ENCODE assay signal across 8 cellular contexts in the genomic region with DNA sequence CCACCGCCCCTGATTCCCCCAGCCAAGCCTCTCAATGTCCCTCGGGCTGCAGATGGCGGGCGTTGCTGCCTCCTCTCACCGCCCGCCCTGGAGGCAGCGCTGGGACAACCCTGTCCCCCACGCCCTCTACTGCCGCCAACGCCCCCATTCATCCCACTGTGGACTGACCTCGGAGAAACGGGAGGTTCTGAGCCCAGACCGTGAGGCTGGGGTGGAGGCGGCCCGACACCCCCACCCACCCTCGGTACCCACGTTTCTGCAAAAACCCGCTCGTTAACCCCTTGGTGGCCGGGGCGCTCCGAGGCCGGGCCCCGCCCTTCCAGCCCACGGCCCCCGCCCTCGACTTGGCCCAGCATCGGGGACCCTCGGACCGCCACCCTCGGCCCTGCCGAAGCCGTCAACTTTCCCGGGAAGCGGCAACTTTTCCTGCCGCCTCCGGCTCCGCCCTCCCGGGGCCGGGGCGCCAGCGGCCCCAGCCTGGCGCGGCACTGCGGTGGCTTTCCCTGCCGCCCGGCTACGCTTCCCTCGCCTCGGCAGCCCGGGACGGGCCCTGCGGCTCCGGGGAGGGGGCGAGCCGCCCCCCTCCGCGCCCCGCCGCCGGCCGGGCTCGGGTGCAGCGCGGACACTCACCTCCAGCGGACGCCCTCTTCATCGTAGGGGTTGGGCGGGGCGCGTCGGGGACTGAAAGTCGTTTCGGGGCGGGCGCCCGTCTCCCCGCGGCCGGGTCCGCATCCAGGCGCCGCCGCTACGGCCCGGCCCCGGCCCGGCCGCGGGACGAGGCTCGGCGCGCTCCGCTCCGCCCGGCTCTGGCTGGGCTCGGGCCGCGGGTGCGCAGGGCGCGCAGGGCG. TPM values are rescaled to one million over a fixed set of nuclear protein-coding genes. Genes with fewer than 3 reads are reported as not detected.
A peak's percentile ranks its signal among the peaks of the same experiment; 100 is the strongest.
DNase-seq lines count a peak whose midpoint lies in the region; ATAC-seq and TF ChIP-seq lines count a peak whose summit lies in the region.

No MANE protein-coding gene starts in this region.

- H3K27me3 ChIP-seq in A673 (replicated peaks; ENCODE audit: insufficient read depth, low read depth, low read length, poor library complexity) (no peaks in the 10 kb centered on the region), mammary epithelial cell (ENCODE audit: insufficient read depth, low read length) (no peaks in the 10 kb centered on the region)

- no peaks in the 10 kb centered on the region for H4K20me1 ChIP-seq in mammary epithelial cell (ENCODE audit: insufficient read depth, low read length)

- 2% methylated on average over 19 of the region's 104 CpGs for WGBS in mammary epithelial cell (ENCODE audit: low coverage, missing lambda C conversion rate)

- CTCF ChIA-PET in A673 (lab: Charles Lee) (no interaction called here), mammary epithelial cell (lab: Charles Lee; ENCODE audit: low non-redundant PET) (no interaction called here)

- dilution Hi-C loops in mammary epithelial cell (cut with HindIII; ENCODE audit: low sequenced_read_pairs), result no loop called here

- H3K9ac ChIP-seq in mammary epithelial cell (ENCODE audit: insufficient read depth, low read length), result no peak overlapping the region

- peak; percentile 25 for DNase-seq in A673 (ENCODE audit: low spot score)
- DNase-seq in mammary epithelial cell, result peak; percentile 4
- peak in 2 of 3 donors; percentile 54 to 68 for DNase-seq in mucosa of descending colon
- DNase-seq in amygdala (lab: John Stamatoyannopoulos, UW), result no peak
- DNase-seq in NOMO-1 treated with DMSO at 0.1 percent for 48 hours (lab: John Stamatoyannopoulos, UW; ENCODE audit: unreplicated experiment), result no peak

- no TSS peak for BruUV-seq in A673 (replicated peaks; lab: Mats Ljungman, UMichigan)
- BruUV-seq in mammary epithelial cell (replicated peaks; lab: Mats Ljungman, UMichigan), result no TSS peak

- H2AFZ ChIP-seq in mammary epithelial cell (ENCODE audit: low read depth, low read length), result peak overlapping the region; percentile 87

- POLR2A ChIA-PET in A673 (lab: Charles Lee; ENCODE audit: low non-redundant PET), result no interaction called here

- no peak overlapping the region for H3K27ac ChIP-seq in A673 (ENCODE audit: low read depth, low read length, poor library complexity, severe bottlenecking)
- H3K27ac ChIP-seq in mammary epithelial cell (ENCODE audit: insufficient read depth, low read depth, low read length), result no peak overlapping the region

- ATAC-seq in HG02798 (IDR thresholded peaks at IDR 0.05; ENCODE audit: poor library complexity, unreplicated experiment) (peak; percentile 19), mucosa of descending colon (peak; percentile 25), HG02970 (IDR thresholded peaks at IDR 0.05; ENCODE audit: low FRiP score, unreplicated experiment) (no peak), HG03175 (IDR thresholded peaks at IDR 0.05; ENCODE audit: unreplicated experiment) (no peak)

- H3K4me3 ChIP-seq in A673 (ENCODE audit: low read depth, low read length, poor library complexity, severe bottlenecking), result peak overlapping the region; percentile 52
- peak overlapping the region; percentile 59 to 60 (median 60) for H3K4me3 ChIP-seq in mammary epithelial cell (replicated peaks in 1 of 3; ENCODE audit: insufficient read depth in 1 of 3, low read depth in 2 of 3, low read length in 3 of 3)
- peak overlapping the region; percentile 15 for H3K4me3 ChIP-seq in mucosa of descending colon

- H3K36me3 ChIP-seq in A673 (ENCODE audit: insufficient read depth, low read length, poor library complexity, severe bottlenecking) (no peaks in the 10 kb centered on the region), mammary epithelial cell (ENCODE audit: insufficient read depth, low read length) (no peaks in the 10 kb centered on the region), mucosa of descending colon (ENCODE audit: low read depth) (no peaks in the 10 kb centered on the region)

- TF ChIP-seq CTCF in A673 (conservative IDR thresholded peaks at IDR 0.05; ENCODE audit: low read depth, low read length) (no peak), mammary epithelial cell (conservative IDR thresholded peaks at IDR 0.05 in 1 of 2, IDR thresholded peaks at IDR 0.05 in 1 of 2; ENCODE audit: extremely low read depth in 1 of 2, insufficient read depth in 1 of 2, low read depth in 1 of 2, low read length in 2 of 2) (no peak), mucosa of descending colon (IDR thresholded peaks at IDR 0.05) (no peak)

- H3K9me3 ChIP-seq in A673 (ENCODE audit: low read depth, low read length, poor library complexity, severe bottlenecking), result no peaks in the 10 kb centered on the region
- no peaks in the 10 kb centered on the region for H3K9me3 ChIP-seq in mammary epithelial cell (replicated peaks; ENCODE audit: insufficient read depth, low read length)
- H3K9me3 ChIP-seq in mucosa of descending colon, result no peaks in the 10 kb centered on the region

- peak overlapping the region; percentile 89 for H3K4me2 ChIP-seq in mammary epithelial cell (ENCODE audit: insufficient read depth, low read depth, low read length)

- in situ Hi-C loops in mammary epithelial cell (cut with MboI; ENCODE audit: low sequenced_read_pairs in 2 of 2), result no loop called here

- H3K79me2 ChIP-seq in mammary epithelial cell (ENCODE audit: insufficient read depth, low read length), result peaks cover 21% of the 10 kb centered on the region

- intact Hi-C loops in A673 (cut with micrococcal nuclease; ENCODE audit: unreplicated experiment) (loop anchor here (1.0 kb wide), 1 partner anchor 110 kb away; no protein-coding TSS in a partner anchor), mammary epithelial cell (cut with micrococcal nuclease) (loop anchor here (1.0 kb wide), 1 partner anchor 110 kb away; no protein-coding TSS in a partner anchor), mucosa of descending colon (cut with DNase I, micrococcal nuclease) (no loop called here)

- peaks cover 8% of the 10 kb centered on the region for H3K4me1 ChIP-seq in A673 (ENCODE audit: insufficient read depth, low read length, poor library complexity, severe bottlenecking)
- peaks cover 6% of the 10 kb centered on the region for H3K4me1 ChIP-seq in mammary epithelial cell (ENCODE audit: insufficient read depth, low read length)
- H3K4me1 ChIP-seq in mucosa of descending colon (ENCODE audit: low read depth), result peaks cover 8% of the 10 kb centered on the region

RNA-seq across cellular contexts. Expression of gene RTN4R, which starts 0.5 kb away (rescaled TPM):
- total RNA-seq in A673 (2021), result 9.6 and 9.9 TPM in 2 replicates
- total RNA-seq in mammary epithelial cell, result 10 to 100 TPM in 1 of 2 donors, 1 to 10 TPM in 1; 3.8 to 10.5 TPM
- polyA plus RNA-seq in mammary epithelial cell, result 10.5 TPM
- 2.4 TPM for polyA minus RNA-seq in mammary epithelial cell
- total RNA-seq in mucosa of descending colon, result 1 to 10 TPM; 1.6 to 3.5 (median 2.5) TPM

RNA-seq across cellular contexts. Expression of gene DGCR6L, which starts 52.2 kb away (rescaled TPM):
- 50.7 and 59.7 TPM in 2 replicates for total RNA-seq in A673 (2021)
- 10 to 100 TPM; 28.7 to 40.8 TPM for total RNA-seq in mammary epithelial cell
- polyA plus RNA-seq in mammary epithelial cell, result 40.6 TPM
- polyA minus RNA-seq in mammary epithelial cell, result 6.7 TPM
- total RNA-seq in mucosa of descending colon, result 10 to 100 TPM; 24.8 to 33.9 (median 27.5) TPM

Comparison
In these comparisons a context has a peak if more than half of its experiments do, and no peak if none do; other contexts are left out.
1. DNase-seq: peak in A673 (single experiment), mammary epithelial cell (single experiment) and mucosa of descending colon (2 of 3); none in amygdala (0 of 56) and NOMO-1 treated with DMSO at 0.1 percent for 48 hours (single experiment).
2. ATAC-seq: peak in HG02798 (single experiment) and mucosa of descending colon (single experiment); none in HG02970 (single experiment) and HG03175 (single experiment).
3. intact Hi-C loops: an anchor here in A673 (1.0 kb wide) and mammary epithelial cell (1.0 kb wide); none called in mucosa of descending colon.
4. Peak in every context shown above with its lines, with median percentiles within 50 percentile points of each other: H3K4me3 ChIP-seq.